Comparison of ENCODE assay signal across 14 cellular contexts in the genomic region with DNA sequence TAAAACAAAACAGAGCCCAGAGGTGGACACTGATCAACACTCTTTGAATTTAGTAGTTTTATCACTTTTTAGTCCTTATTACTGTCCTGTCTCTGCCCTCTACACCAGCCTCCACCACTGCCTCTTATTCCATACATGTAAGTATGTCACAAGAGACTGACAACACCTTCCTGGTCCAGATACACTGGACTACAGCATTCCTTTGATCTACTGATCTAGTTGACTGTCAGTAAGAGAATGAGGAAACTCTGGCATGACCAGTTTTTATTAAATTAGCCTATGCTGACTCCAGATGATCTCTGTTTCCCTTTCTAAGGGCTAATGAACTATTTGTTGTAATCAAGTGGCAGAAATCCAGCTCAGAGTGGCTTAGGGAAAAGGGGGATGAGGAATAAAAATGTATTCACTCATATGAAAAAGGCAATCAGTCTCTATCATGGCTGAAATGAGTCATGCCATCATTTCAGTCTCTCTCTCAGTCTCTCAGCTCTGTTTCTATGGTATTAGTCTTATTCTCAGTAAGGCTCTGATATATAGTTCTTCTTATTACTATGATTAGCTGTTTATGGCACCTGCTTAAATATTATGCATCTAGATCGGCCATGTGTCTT. TPM values are rescaled to one million over a fixed set of nuclear protein-coding genes. Genes with fewer than 3 reads are reported as not detected.
DNase-seq lines count a peak whose midpoint lies in the region; ATAC-seq, FAIRE-seq and TF ChIP-seq lines count a peak whose summit lies in the region.
"Had no signal": no experiment of that assay in that cellular context is flagged by ENCODE, and none has a peak within 500 bp of the region (broad histone marks: within the 10 kb centered on the region; RNA-seq: fewer than 3 reads in every experiment).

No MANE protein-coding gene starts in this region.

- H3K4me3 ChIP-seq in gastroesophageal sphincter (no peak overlapping the region), smooth muscle cell (no peak overlapping the region)

- no peak overlapping the region for H3K4me3 Mint-ChIP-seq in CD4-positive, alpha-beta T cell

- peak; percentile 35 for DNase-seq in DMS53 (lab: John Stamatoyannopoulos, UW)
- DNase-seq in DMS53 treated with DMSO at 0.1 percent for 48 hours (lab: John Stamatoyannopoulos, UW; ENCODE audit: unreplicated experiment): no peak
- DNase-seq in NCI-H226: peak; percentile 31
- DNase-seq in smooth muscle cell (lab: John Stamatoyannopoulos, UW; ENCODE audit: unreplicated experiment): no peak
- no peak for DNase-seq in urothelium cell line (ENCODE audit: low spot score)
- no peak for DNase-seq in NCI-H146 treated with DMSO at 0.1 percent for 48 hours (lab: John Stamatoyannopoulos, UW; ENCODE audit: unreplicated experiment)
- no peak for DNase-seq in CD4-positive, alpha-beta T cell
- DNase-seq: NCI-H1105 treated with DMSO at 0.1 percent for 48 hours, NCI-H526, substantia nigra, T1000 had no signal

- 10 to 67% methylated on average over 1 of the region's 1 CpG for WGBS in gastroesophageal sphincter (ENCODE audit: low coverage in 1 of 2), 2 donors
- WGBS in smooth muscle cell (ENCODE audit: low lambda C conversion rate): 88% methylated on average over 1 of the region's 1 CpG

- no peak for TF ChIP-seq EP300 in gastroesophageal sphincter (IDR thresholded peaks at IDR 0.05)

- intact Hi-C loops in CD4-positive, alpha-beta T cell (cut with DNase I, micrococcal nuclease): no loop called here

- H2AFZ ChIP-seq in smooth muscle cell (ENCODE audit: low read depth): no peak overlapping the region

- no peaks in the 10 kb centered on the region for H3K79me2 ChIP-seq in smooth muscle cell (ENCODE audit: low read depth)

- H3K36me3 Mint-ChIP-seq in CD4-positive, alpha-beta T cell (ENCODE audit: low read depth): no peaks in the 10 kb centered on the region

- H3K27ac Mint-ChIP-seq in CD4-positive, alpha-beta T cell: no peak overlapping the region

- no peak for FAIRE-seq in urothelium cell line (lab: Jason Lieb, UNC)
- FAIRE-seq: HepG2 had no signal

- H3K4me1 ChIP-seq in gastroesophageal sphincter: peaks cover 5 to 64% (median 19%) of the 10 kb centered on the region in 3 donors
- peaks cover 3% of the 10 kb centered on the region for H3K4me1 ChIP-seq in smooth muscle cell (ENCODE audit: low read depth)

- H3K27me3 ChIP-seq in gastroesophageal sphincter (no peaks in the 10 kb centered on the region), smooth muscle cell (ENCODE audit: low read depth) (peaks cover 10% of the 10 kb centered on the region)
- no peaks in the 10 kb centered on the region for H3K27me3 ChIP-seq in CD4-positive, alpha-beta T cell (ENCODE audit: control insufficient read depth, insufficient read depth, low read length)

- peaks cover 5% of the 10 kb centered on the region for H3K4me1 Mint-ChIP-seq in CD4-positive, alpha-beta T cell (ENCODE audit: low read depth)

- H3K9ac ChIP-seq in smooth muscle cell (ENCODE audit: low read depth): no peak overlapping the region

- no peak for TF ChIP-seq POLR2A in gastroesophageal sphincter (IDR thresholded peaks at IDR 0.05)

- no peak overlapping the region for H3K4me2 ChIP-seq in smooth muscle cell

- H3K27me3 Mint-ChIP-seq in CD4-positive, alpha-beta T cell: no peaks in the 10 kb centered on the region

- POLR2A ChIA-PET in CD4-positive, alpha-beta T cell (lab: Charles Lee): no interaction called here

- H3K36me3 ChIP-seq in gastroesophageal sphincter: peaks cover 0 to 6% of the 10 kb centered on the region in 2 donors
- H3K36me3 ChIP-seq in smooth muscle cell (ENCODE audit: low read depth): no peaks in the 10 kb centered on the region

- no peaks in the 10 kb centered on the region for H3K9me3 ChIP-seq in gastroesophageal sphincter
- no peaks in the 10 kb centered on the region for H3K9me3 ChIP-seq in smooth muscle cell (replicated peaks; ENCODE audit: low read depth)
- no peaks in the 10 kb centered on the region for H3K9me3 ChIP-seq in CD4-positive, alpha-beta T cell (ENCODE audit: control insufficient read depth, low read length)

- TF ChIP-seq CTCF in gastroesophageal sphincter (IDR thresholded peaks at IDR 0.05) (no peak), smooth muscle cell (IDR thresholded peaks at IDR 0.05; ENCODE audit: borderline replicate concordance, insufficient read depth, poor library complexity, severe bottlenecking) (no peak)
- no peak for TF ChIP-seq CTCF in CD4-positive, alpha-beta T cell (IDR thresholded peaks at IDR 0.05)

- no peaks in the 10 kb centered on the region for H3F3A ChIP-seq in smooth muscle cell (ENCODE audit: low read depth)

- no peak for ATAC-seq in gastroesophageal sphincter
- ATAC-seq in CD4-positive, alpha-beta T cell (ENCODE audit: poor library complexity): no peak
- ATAC-seq: HepG2, sciatic nerve had no signal

- CTCF ChIA-PET in CD4-positive, alpha-beta T cell (lab: Charles Lee): no interaction called here

- H3K27ac ChIP-seq in gastroesophageal sphincter (peak overlapping the region in 3 of 4 donors; percentile 29 to 48 (median 42)), smooth muscle cell (ENCODE audit: low read depth) (peak overlapping the region; percentile 53)
- H3K27ac ChIP-seq in CD4-positive, alpha-beta T cell (ENCODE audit: low read depth, low read length): no peak overlapping the region

- H3K9me3 Mint-ChIP-seq in CD4-positive, alpha-beta T cell: no peaks in the 10 kb centered on the region

- no peaks in the 10 kb centered on the region for H4K20me1 ChIP-seq in smooth muscle cell (ENCODE audit: low read depth)

RNA-seq across cellular contexts. Expression of a gene that starts 5.5 kb away (rescaled TPM):
- 10 to 100 TPM; 13.5 to 30.6 (median 20.1) TPM for total RNA-seq in gastroesophageal sphincter
- 1.4 and 2.3 TPM in 2 replicates for total RNA-seq in smooth muscle cell
- 0.70 and 2.0 TPM in 2 replicates for polyA plus RNA-seq in smooth muscle cell
- under 1 TPM in 1 of 2 experiments, not detected in 1; 0.41 TPM for total RNA-seq in CD4-positive, alpha-beta T cell

RNA-seq across cellular contexts. Expression of a gene that starts 35.6 kb away (rescaled TPM):
- total RNA-seq in gastroesophageal sphincter: 100 to 1,000 TPM; 264 to 414 (median 344) TPM
- 294 and 354 TPM in 2 replicates for total RNA-seq in smooth muscle cell
- polyA plus RNA-seq in smooth muscle cell: 129 and 151 TPM in 2 replicates
- 100 to 1,000 TPM; 201 to 217 TPM for total RNA-seq in CD4-positive, alpha-beta T cell

Comparison
In these comparisons a context has a peak if more than half of its experiments do, and no peak if none do; other contexts are left out.
1. DNase-seq: peak in DMS53 (single experiment) and NCI-H226 (single experiment); none in DMS53 treated with DMSO at 0.1 percent for 48 hours (single experiment), smooth muscle cell (single experiment), urothelium cell line (single experiment), NCI-H146 treated with DMSO at 0.1 percent for 48 hours (single experiment) and CD4-positive, alpha-beta T cell (0 of 10).